29 cellular contexts compared by ENCODE assay signal in the genomic region with DNA sequence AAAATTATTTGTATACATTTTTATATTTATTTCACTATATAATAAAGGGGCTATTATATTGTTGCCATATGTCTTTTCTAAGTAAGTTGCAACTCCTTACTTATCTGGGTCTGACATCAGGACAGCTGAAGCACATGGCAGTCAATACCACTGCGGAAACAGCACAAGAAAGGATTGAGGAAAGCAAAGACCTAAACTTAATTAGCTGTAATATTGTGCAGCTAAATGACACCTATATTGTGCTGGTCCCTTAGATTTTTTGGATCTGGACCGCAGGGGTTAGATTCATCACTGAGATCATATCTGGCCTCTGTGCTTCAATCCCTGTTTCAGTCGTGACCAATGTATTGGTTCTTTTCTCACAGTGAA.
"Had no signal": no experiment of that assay in that cellular context is flagged by ENCODE, and none has a peak within 500 bp of the region (broad histone marks: within the 10 kb centered on the region; RNA-seq: fewer than 3 reads in every experiment).

No MANE protein-coding gene starts in this region.

- H3K27ac ChIP-seq: adrenal gland, body of pancreas, breast epithelium, coronary artery, SJCRH30, WERI-Rb-1 had no signal

- H3K4me3 ChIP-seq: adrenal gland, body of pancreas, breast epithelium, coronary artery, SJCRH30 had no signal

- ATAC-seq: activated CD8-positive, alpha-beta T cell treated with anti-CD3 and anti-CD28 coated beads for 36 hours; activated naive CD4-positive, alpha-beta T cell treated with anti-CD3 and anti-CD28 coated beads, Interleukin-2, amount 50 U/mL, for 72 hours; body of pancreas had no signal

- H3K27me3 ChIP-seq: adrenal gland, body of pancreas, breast epithelium, SJCRH30 had no signal

- DNase-seq: activated CD4-positive, alpha-beta T cell treated with anti-CD3 and anti-CD28 coated beads, Interleukin-2, amount 10 ng/mL, durations not matched to agents 24 days and 14 days; activated CD4-positive, alpha-beta T cell treated with anti-CD3 and anti-CD28 coated beads, Interleukin-2, amount 50 U/mL, for 4 hours; activated CD4-positive, CD25-positive, alpha-beta regulatory T cell; activated CD8-positive, alpha-beta T cell treated with anti-CD3 and anti-CD28 coated beads for 36 hours; activated gamma-delta T cell treated with Interleukin-2 at 50 U/mL for 16 hours; activated naive CD4-positive, alpha-beta T cell treated with anti-CD3 and anti-CD28 coated beads for 36 hours; activated T-cell treated with anti-CD3 and anti-CD28 coated beads, Interleukin-2, amount 50 U/mL, for 24 hours; adrenal gland; body of pancreas; Karpas-422; MM.1S; MV-4-11; NCI-H1092; NCI-H1436 treated with DMSO at 0.1 percent for 48 hours; NCI-H1694 treated with DMSO at 0.1 percent for 48 hours; NCI-H2029; NCI-H345; NCI-H510A; NK-92 treated with Interleukin-12 subunit alpha and Interleukin-12 subunit beta, amount 100 ng/mL, for 24 hours; SHP77; SW 1271; T-helper 1 cell; T-helper 2 cell; T-helper 9 cell; WERI-Rb-1 had no signal

- H3K9me3 ChIP-seq: adrenal gland, body of pancreas, breast epithelium, SJCRH30 had no signal

- H3K36me3 ChIP-seq: adrenal gland, breast epithelium, SJCRH30, WERI-Rb-1 had no signal

- H3K4me1 ChIP-seq: adrenal gland, body of pancreas, breast epithelium had no signal
